Comparison of ENCODE assay signal across 16 cellular contexts in genomic region chr5:37034955-37035354, GRCh38.
"Had no signal": no experiment of that assay in that cellular context is flagged by ENCODE, and none has a peak within 500 bp of the region (broad histone marks: within the 10 kb centered on the region; RNA-seq: fewer than 3 reads in every experiment).

No MANE protein-coding gene starts in this region.

- H3K27ac ChIP-seq: colonic mucosa, esophagus squamous epithelium, right lobe of liver, spleen, stomach, uterus had no signal

- H3K36me3 ChIP-seq: colonic mucosa, uterus had no signal

- H3K27ac Mint-ChIP-seq: natural killer cell treated with Interleukin-12 subunit alpha and Interleukin-12 subunit beta and Interleukin-15 and Interleukin-18, amount 100 ng/mL, for 72 hours had no signal

- H3K27me3 ChIP-seq: colonic mucosa, esophagus squamous epithelium, right lobe of liver, spleen, stomach, uterus had no signal

- H3K9me3 ChIP-seq: colonic mucosa, esophagus squamous epithelium, right lobe of liver, spleen, stomach, uterus had no signal

- H3K27me3 Mint-ChIP-seq: natural killer cell treated with Interleukin-12 subunit alpha and Interleukin-12 subunit beta and Interleukin-15 and Interleukin-18, amount 100 ng/mL, for 72 hours had no signal

- DNase-seq: activated CD4-positive, alpha-beta T cell treated with anti-CD3 and anti-CD28 coated beads, Interleukin-2, amount 50 U/mL, for 4 hours; activated CD4-positive, CD25-positive, alpha-beta regulatory T cell treated with anti-CD3 and anti-CD28 coated beads, Interleukin-2, amount 50 U/mL, for 72 hours; activated effector memory CD4-positive, alpha-beta T cell treated with Interleukin-2 at 50 U/mL for 16 hours; activated naive CD4-positive, alpha-beta T cell treated with anti-CD3 and anti-CD28 coated beads, Interleukin-2, amount 50 U/mL, for 16 hours; activated T-cell treated with anti-CD3 and anti-CD28 coated beads, Interleukin-2, amount 50 U/mL, for 4 hours; colonic mucosa; effector CD4-positive, alpha-beta T cell; esophagus squamous epithelium; kidney; left ventricle myocardium superior; mesenchymal stem cell; right lobe of liver; spleen; stomach; uterus had no signal

- ATAC-seq: activated T-cell treated with anti-CD3 and anti-CD28 coated beads, Interleukin-2, amount 50 U/mL, for 4 hours; left ventricle myocardium superior; natural killer cell treated with Interleukin-12 subunit alpha and Interleukin-12 subunit beta and Interleukin-15 and Interleukin-18, amount 100 ng/mL, for 72 hours had no signal

- H3K4me1 ChIP-seq: colonic mucosa, esophagus squamous epithelium, right lobe of liver, spleen, stomach, uterus had no signal

- H3K4me3 Mint-ChIP-seq: activated T-cell treated with anti-CD3 and anti-CD28 coated beads, Interleukin-2, amount 50 U/mL, for 4 hours; natural killer cell treated with Interleukin-12 subunit alpha and Interleukin-12 subunit beta and Interleukin-15 and Interleukin-18, amount 100 ng/mL, for 72 hours had no signal

- H3K4me3 ChIP-seq: colonic mucosa, esophagus squamous epithelium, right lobe of liver, spleen, stomach, uterus had no signal

- H3K9me3 Mint-ChIP-seq: activated T-cell treated with anti-CD3 and anti-CD28 coated beads, Interleukin-2, amount 50 U/mL, for 4 hours; natural killer cell treated with Interleukin-12 subunit alpha and Interleukin-12 subunit beta and Interleukin-15 and Interleukin-18, amount 100 ng/mL, for 72 hours had no signal
